In the genomic region with DNA sequence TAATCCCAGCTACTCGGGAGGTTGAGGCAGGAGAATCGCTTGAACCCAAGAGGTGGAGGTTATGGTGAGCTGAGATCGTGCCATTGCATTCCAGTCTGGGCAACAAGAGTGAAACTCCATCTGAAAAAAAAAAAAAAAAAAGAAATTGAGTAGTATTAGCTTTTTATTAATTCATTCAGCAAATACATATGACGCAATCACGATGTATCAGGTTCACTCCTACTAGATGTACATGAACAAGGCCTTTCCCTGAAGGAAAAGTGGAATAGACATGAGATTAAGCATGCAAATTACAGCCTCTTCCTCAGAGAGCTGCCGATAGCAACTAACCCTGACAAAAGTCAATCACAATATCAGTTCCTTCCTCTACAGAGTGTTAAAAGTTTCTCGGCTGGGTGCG, we compare ENCODE assay signal across 35 cellular contexts.
"Had no signal": no experiment of that assay in that cellular context is flagged by ENCODE, and none has a peak within 500 bp of the region (broad histone marks: within the 10 kb centered on the region; RNA-seq: fewer than 3 reads in every experiment).

No MANE protein-coding gene starts in this region.

- H3K9me3 ChIP-seq: ascending aorta, body of pancreas, breast epithelium, Peyer's patch had no signal

- ATAC-seq: body of pancreas, PC-3, Right ventricle myocardium inferior, T-cell had no signal

- DNase-seq: activated B cell treated with CpG ODN at 0.5 μM for 24 hours; activated CD4-positive, alpha-beta memory T cell treated with anti-CD3 and anti-CD28 coated beads for 36 hours; activated CD4-positive, alpha-beta T cell treated with anti-CD3 and anti-CD28 coated beads for 4 hours; activated CD4-positive, alpha-beta T cell treated with anti-CD3 and anti-CD28 coated beads, Interleukin-2, amount 50 U/mL, for 1 hour; activated CD4-positive, CD25-positive, alpha-beta regulatory T cell treated with anti-CD3 and anti-CD28 coated beads, Interleukin-2, amount 50 U/mL, for 72 hours; activated CD8-positive, alpha-beta memory T cell treated with anti-CD3 and anti-CD28 coated beads, Interleukin-2, amount 50 U/mL, for 48 hours; activated gamma-delta T cell; activated naive CD4-positive, alpha-beta T cell treated with Interleukin-2 at 50 U/mL for 16 hours; activated naive CD8-positive, alpha-beta T cell treated with anti-CD3 and anti-CD28 coated beads, Interleukin-2, amount 10 ng/mL, durations not matched to agents 7 days and 5 days; activated T-cell treated with anti-CD3 and anti-CD28 coated beads, Interleukin-2, amount 50 U/mL, for 48 hours; amygdala; body of pancreas; cerebellar nuclear complex; Karpas-422; NCI-H1105; NCI-H1417 treated with DMSO at 0.1 percent for 48 hours; NCI-H187 treated with DMSO at 0.1 percent for 48 hours; NCI-H2081; NCI-H226; NCI-H446 treated with DMSO at 0.1 percent for 48 hours; NCI-H69; NK-92 treated with Interleukin-12 subunit alpha and Interleukin-12 subunit beta, amount 100 ng/mL, for 24 hours; PC-3; Peyer's patch; RPMI8226; SIG-M5; T-cell; T-helper 2 cell; T-helper 9 cell had no signal

- H3K9me3 Mint-ChIP-seq: activated B cell treated with CpG ODN at 0.5 μM for 24 hours; activated CD4-positive, alpha-beta memory T cell treated with anti-CD3 and anti-CD28 coated beads for 36 hours; activated naive CD4-positive, alpha-beta T cell treated with anti-CD3 and anti-CD28 coated beads, Interleukin-2, amount 50 U/mL, for 24 hours; activated naive CD8-positive, alpha-beta T cell treated with anti-CD3 and anti-CD28 coated beads, Interleukin-2, amount 10 ng/mL, durations not matched to agents 7 days and 5 days; activated T-helper 2 cell treated with anti-CD3 and anti-CD28 coated beads, Interferon-gamma antibody, Interleukin-2, Interleukin-4, amounts not matched to agents 10 μg/mL and 5 μg/mL and 100 μg/mL, durations not matched to agents 14 hours and 24 hours and 36 hours; T-cell had no signal

- H3K4me3 Mint-ChIP-seq: activated B cell treated with CpG ODN at 0.5 μM for 24 hours; activated CD4-positive, alpha-beta memory T cell treated with anti-CD3 and anti-CD28 coated beads for 36 hours; activated naive CD4-positive, alpha-beta T cell treated with anti-CD3 and anti-CD28 coated beads, Interleukin-2, amount 50 U/mL, for 24 hours; activated naive CD8-positive, alpha-beta T cell treated with anti-CD3 and anti-CD28 coated beads, Interleukin-2, amount 10 ng/mL, durations not matched to agents 7 days and 5 days; T-cell had no signal

- H3K4me1 ChIP-seq: ascending aorta, body of pancreas, breast epithelium, Peyer's patch had no signal

- H3K27me3 ChIP-seq: ascending aorta, body of pancreas, breast epithelium, Peyer's patch had no signal

- H3K27ac ChIP-seq: ascending aorta, body of pancreas, breast epithelium, Peyer's patch, VCaP had no signal

- H3K4me3 ChIP-seq: ascending aorta, body of pancreas, breast epithelium, Peyer's patch had no signal

- H3K27me3 Mint-ChIP-seq: activated B cell treated with CpG ODN at 0.5 μM for 24 hours; activated CD4-positive, alpha-beta memory T cell treated with anti-CD3 and anti-CD28 coated beads for 36 hours; activated naive CD4-positive, alpha-beta T cell treated with anti-CD3 and anti-CD28 coated beads, Interleukin-2, amount 50 U/mL, for 24 hours; activated naive CD8-positive, alpha-beta T cell treated with anti-CD3 and anti-CD28 coated beads, Interleukin-2, amount 10 ng/mL, durations not matched to agents 7 days and 5 days; T-cell had no signal

- H3K27ac Mint-ChIP-seq: activated B cell treated with CpG ODN at 0.5 μM for 24 hours; activated CD4-positive, alpha-beta memory T cell treated with anti-CD3 and anti-CD28 coated beads for 36 hours; activated naive CD4-positive, alpha-beta T cell treated with anti-CD3 and anti-CD28 coated beads, Interleukin-2, amount 50 U/mL, for 24 hours; activated naive CD8-positive, alpha-beta T cell treated with anti-CD3 and anti-CD28 coated beads, Interleukin-2, amount 10 ng/mL, durations not matched to agents 7 days and 5 days; activated T-helper 2 cell treated with anti-CD3 and anti-CD28 coated beads, Interferon-gamma antibody, Interleukin-2, Interleukin-4, amounts not matched to agents 10 μg/mL and 5 μg/mL and 100 μg/mL, durations not matched to agents 14 hours and 24 hours and 36 hours had no signal
